In the genomic region with DNA sequence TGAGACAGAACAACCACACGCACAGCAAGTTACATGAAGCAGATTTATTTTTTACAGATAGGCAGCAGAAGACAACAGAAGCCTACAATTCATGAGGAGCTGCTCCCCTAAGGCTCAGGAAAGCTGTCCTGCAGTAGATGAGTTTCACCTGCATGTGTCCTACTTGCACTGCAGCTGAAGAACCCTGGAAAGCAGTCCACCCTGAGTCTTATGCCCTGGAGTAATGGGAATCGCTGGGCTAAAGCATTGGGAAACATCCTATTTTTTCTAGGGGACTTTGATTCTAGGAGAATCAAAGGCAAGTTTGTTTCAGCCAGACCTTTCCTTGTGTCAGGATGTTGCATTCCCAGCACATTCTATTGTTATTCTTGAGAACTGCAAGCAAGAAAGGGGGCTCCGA, we compare ENCODE assay signal across 6 cellular contexts.
"Had no signal": no experiment of that assay in that cellular context is flagged by ENCODE, and none has a peak within 500 bp of the region (broad histone marks: within the 10 kb centered on the region; RNA-seq: fewer than 3 reads in every experiment).

No MANE protein-coding gene starts in this region.

- DNase-seq: GM23248, GOT3, H9, HCEC 1CT had no signal

- FAIRE-seq: H54, HTR-8/SVneo had no signal

- H2AFZ ChIP-seq: GM23248 had no signal

- H3K4me3 ChIP-seq: GM23248 had no signal

- H3K27ac ChIP-seq: GM23248 had no signal

- H3K9ac ChIP-seq: GM23248 had no signal
